9 cellular contexts compared by ENCODE assay signal in genomic region chr9:132671620-132672412, GRCh38. TPM values are rescaled to one million over a fixed set of nuclear protein-coding genes. Genes with fewer than 3 reads are reported as not detected.
DNase-seq lines count a peak whose midpoint lies in the region; ATAC-seq and TF ChIP-seq lines count a peak whose summit lies in the region.
"Had no signal": no experiment of that assay in that cellular context is flagged by ENCODE, and none has a peak within 500 bp of the region (broad histone marks: within the 10 kb centered on the region; RNA-seq: fewer than 3 reads in every experiment).

No MANE protein-coding gene starts in this region.

- H3K4me2 ChIP-seq in SK-N-SH: peak overlapping the region; percentile 97

- H3K4me3 Mint-ChIP-seq in T-cell: peak overlapping the region; percentile 86 to 91 (median 87)
- H3K4me3 Mint-ChIP-seq in stimulated activated effector memory CD8-positive, alpha-beta T cell treated with anti-CD3 and anti-CD28 coated beads, Interleukin-12 subunit alpha, Interleukin-12 subunit beta, amount 100 ng/mL, for 72 hours: peak overlapping the region; percentile 89

- H3K9me3 Mint-ChIP-seq in T-cell: no peaks in the 10 kb centered on the region
- H3K9me3 Mint-ChIP-seq in stimulated activated effector memory CD8-positive, alpha-beta T cell treated with anti-CD3 and anti-CD28 coated beads, Interleukin-12 subunit alpha, Interleukin-12 subunit beta, amount 100 ng/mL, for 72 hours: no peaks in the 10 kb centered on the region

- H3K4me1 ChIP-seq in SK-N-SH (ENCODE audit: control insufficient read depth in 1 of 2, insufficient read depth in 2 of 2, low read depth in 1 of 2, low read length in 1 of 2): peaks cover 0 to 15% of the 10 kb centered on the region in 2 experiments; a peak in 2 of 4 replicates

- H3K27me3 ChIP-seq in SK-N-SH (ENCODE audit: insufficient read depth): no peaks in the 10 kb centered on the region

- no peaks in the 10 kb centered on the region for H3K27me3 Mint-ChIP-seq in T-cell

- H3K36me3 ChIP-seq in SK-N-SH (replicated peaks in 1 of 2; ENCODE audit: control insufficient read depth in 1 of 2, insufficient read depth in 2 of 2, low read length in 1 of 2): peaks cover 0 to 8% of the 10 kb centered on the region in 2 experiments

- no peaks in the 10 kb centered on the region for H3K36me3 Mint-ChIP-seq in T-cell
- H3K36me3 Mint-ChIP-seq in stimulated activated effector memory CD8-positive, alpha-beta T cell treated with anti-CD3 and anti-CD28 coated beads, Interleukin-12 subunit alpha, Interleukin-12 subunit beta, amount 100 ng/mL, for 72 hours: peaks cover 37% of the 10 kb centered on the region

- no peak for TF ChIP-seq CTCF in SK-N-SH (IDR thresholded peaks at IDR 0.05)
- no peak for TF ChIP-seq CTCF in fibroblast of the aortic adventitia (IDR thresholded peaks at IDR 0.05; ENCODE audit: insufficient read depth, low read length)

- CTCF ChIA-PET in SK-N-SH (lab: Yijun Ruan, JAX) (interaction anchor here (1.0 to 4.8 kb wide), 2 partner anchors 128 to 412 kb away, joined by 3 to 37 read pairs; no protein-coding TSS in a partner anchor), T-cell (lab: Charles Lee) (interaction anchor here in 1 of 2 donors (0.6 kb wide), 1 partner anchor 635 kb away, joined by 3 read pairs; no protein-coding TSS in a partner anchor)

- peaks cover 89% of the 10 kb centered on the region for H3K79me2 ChIP-seq in SK-N-SH (ENCODE audit: insufficient read depth)

- H2AFZ ChIP-seq in SK-N-SH (ENCODE audit: low read depth): no peak overlapping the region

- POLR2A ChIA-PET in SK-N-SH (lab: Yijun Ruan, JAX): interaction anchor here (3.5 kb wide), 1 partner anchor 127 kb away, joined by 32 read pairs; no protein-coding TSS in a partner anchor
- POLR2A ChIA-PET in T-cell (lab: Charles Lee): interaction anchor here in 1 of 2 donors (0.6 to 0.7 kb wide), 3 partner anchors 458 to 1434 kb away, joined by 3 read pairs; no protein-coding TSS in a partner anchor

- H3F3A ChIP-seq in SK-N-SH (replicated peaks; ENCODE audit: insufficient read depth): peaks cover 6% of the 10 kb centered on the region

- peak overlapping the region; percentile 95; the same call in 1 of the 2 replicates for H3K9ac ChIP-seq in SK-N-SH

- peak overlapping the region; percentile 54 to 87 for H3K27ac Mint-ChIP-seq in T-cell
- H3K27ac Mint-ChIP-seq in stimulated activated effector memory CD8-positive, alpha-beta T cell treated with anti-CD3 and anti-CD28 coated beads, Interleukin-12 subunit alpha, Interleukin-12 subunit beta, amount 100 ng/mL, for 72 hours: peak overlapping the region; percentile 94

- WGBS in SK-N-SH (ENCODE audit: low lambda C conversion rate): 90% methylated on average over 6 of the region's 6 CpGs

- no peaks in the 10 kb centered on the region for H3K9me2 ChIP-seq in SK-N-SH

- peak overlapping the region in 1 of 2 experiments; percentile 99; a peak in 1 of 4 replicates for H3K27ac ChIP-seq in SK-N-SH (ENCODE audit: low read depth in 2 of 2, low read length in 1 of 2)

- ATAC-seq in SK-N-SH treated with all-trans-retinoic acid at 6 μM for 48 hours (no peak), T-cell (replicated peaks in 1 of 4) (no peak), GM18520 (IDR thresholded peaks at IDR 0.05; ENCODE audit: unreplicated experiment) (no peak), GM21390 (IDR thresholded peaks at IDR 0.05; ENCODE audit: unreplicated experiment) (no peak)
- no peak for ATAC-seq in stimulated activated effector memory CD8-positive, alpha-beta T cell treated with anti-CD3 and anti-CD28 coated beads, Interleukin-12 subunit alpha, Interleukin-12 subunit beta, amount 100 ng/mL, for 72 hours

- DNase-seq in SK-N-SH (no peak), T-cell (no peak), fibroblast of the aortic adventitia (ENCODE audit: low read depth) (peak; percentile 8), ecto neural progenitor cell (ENCODE audit: low spot score) (no peak)
- no peak for DNase-seq in stimulated activated effector memory CD8-positive, alpha-beta T cell treated with anti-CD3 and anti-CD28 coated beads, Interleukin-12 subunit alpha, Interleukin-12 subunit beta, amount 100 ng/mL, for 72 hours (ENCODE audit: low spot score in 2 of 2)
- DNase-seq: C1 segment of cervical spinal cord had no signal

- peak overlapping the region; percentile 97 to 98 for H3K4me3 ChIP-seq in SK-N-SH (ENCODE audit: low read depth in 2 of 2, low read length in 1 of 2)
- peak overlapping the region; percentile 95 for H3K4me3 ChIP-seq in fibroblast of the aortic adventitia (ENCODE audit: low read depth, low read length)

- TF ChIP-seq RAD21 in SK-N-SH (IDR thresholded peaks at IDR 0.05; ENCODE audit: low read length): no peak

- H4K20me1 ChIP-seq in SK-N-SH (ENCODE audit: insufficient read depth): peaks cover 55% of the 10 kb centered on the region

- TF ChIP-seq EP300 in SK-N-SH (IDR thresholded peaks at IDR 0.05; ENCODE audit: borderline replicate concordance in 1 of 2, low read depth in 1 of 2, low read length in 1 of 2): no peak

- peaks cover 60 to 67% (median 61%) of the 10 kb centered on the region in 3 donors for H3K4me1 Mint-ChIP-seq in T-cell
- H3K4me1 Mint-ChIP-seq in stimulated activated effector memory CD8-positive, alpha-beta T cell treated with anti-CD3 and anti-CD28 coated beads, Interleukin-12 subunit alpha, Interleukin-12 subunit beta, amount 100 ng/mL, for 72 hours: peaks cover 30% of the 10 kb centered on the region

- no peaks in the 10 kb centered on the region for H3K9me3 ChIP-seq in SK-N-SH

TF ChIP-seq in SK-N-SH, 30 proteins besides CTCF, POLR2A, EP300 and RAD21 (continues in another document):
- TF ChIP-seq ZBTB33 (IDR thresholded peaks at IDR 0.05; ENCODE audit: borderline replicate concordance, low read depth) (no peak), FOXJ3 (CRISPR knock-in tag; IDR thresholded peaks at IDR 0.05) (no peak), MEF2A (IDR thresholded peaks at IDR 0.05; ENCODE audit: borderline replicate concordance, low read depth) (no peak), SIN3A (IDR thresholded peaks at IDR 0.05; ENCODE audit: borderline replicate concordance, low read depth, low read length) (no peak), RFX5 (IDR thresholded peaks at IDR 0.05; ENCODE audit: low read length) (no peak), FOSL2 (IDR thresholded peaks at IDR 0.05; ENCODE audit: borderline replicate concordance, low read depth) (no peak), NFIC (IDR thresholded peaks at IDR 0.05; ENCODE audit: borderline replicate concordance) (no peak), JUND (IDR thresholded peaks at IDR 0.05) (no peak)

TF ChIP-seq in SK-N-SH treated with all-trans-retinoic acid at 6 μM for 48 hours, 23 proteins besides CTCF, POLR2A, EP300 and RAD21 (continues in another document):
- TF ChIP-seq CSRNP3 (CRISPR knock-in tag; IDR thresholded peaks at IDR 0.05) (no peak), PATZ1 (CRISPR knock-in tag; IDR thresholded peaks at IDR 0.05; ENCODE audit: borderline replicate concordance) (no peak), CSDC2 (CRISPR knock-in tag; IDR thresholded peaks at IDR 0.05) (no peak), ZNF565 (CRISPR knock-in tag; conservative IDR thresholded peaks at IDR 0.05; ENCODE audit: low read depth) (no peak), BACH2 (CRISPR knock-in tag; IDR thresholded peaks at IDR 0.05; ENCODE audit: borderline replicate concordance) (no peak)

RNA-seq across cellular contexts. Expression of gene GTF3C4, which starts 1.6 kb away (rescaled TPM):
- polyA plus RNA-seq in SK-N-SH (2012; rRNA removed): 2.8 and 3.6 TPM in 2 replicates
- 4.3 and 4.7 TPM in 2 replicates for polyA plus RNA-seq in SK-N-SH (2012; cell fraction: cytosol; rRNA removed)
- 2.3 and 3.6 TPM in 2 replicates for polyA plus RNA-seq in SK-N-SH (2012; cell fraction: nucleus; rRNA removed)
- 10 to 100 TPM in 4 of 5 donors, 1 to 10 TPM in 1; 8.9 to 14.2 (median 13.2) TPM for total RNA-seq in T-cell
- 16.4 and 19.8 TPM in 2 replicates for total RNA-seq in fibroblast of the aortic adventitia (ENCODE audit: low replicate concordance)

RNA-seq across cellular contexts. Expression of gene DDX31, which starts 2.0 kb away (rescaled TPM):
- polyA plus RNA-seq in SK-N-SH (2012; rRNA removed): 13.9 and 17.3 TPM in 2 replicates
- 11.1 and 13.2 TPM in 2 replicates for polyA plus RNA-seq in SK-N-SH (2012; cell fraction: cytosol; rRNA removed)
- polyA plus RNA-seq in SK-N-SH (2012; cell fraction: nucleus; rRNA removed): 31.7 and 35.8 TPM in 2 replicates
- total RNA-seq in T-cell (10 to 100 TPM; 16.3 to 30.2 (median 19.0) TPM), fibroblast of the aortic adventitia (ENCODE audit: low replicate concordance) (4.5 and 13.5 TPM in 2 replicates)
